Comparison of ENCODE assay signal across 19 cellular contexts in the genomic region with DNA sequence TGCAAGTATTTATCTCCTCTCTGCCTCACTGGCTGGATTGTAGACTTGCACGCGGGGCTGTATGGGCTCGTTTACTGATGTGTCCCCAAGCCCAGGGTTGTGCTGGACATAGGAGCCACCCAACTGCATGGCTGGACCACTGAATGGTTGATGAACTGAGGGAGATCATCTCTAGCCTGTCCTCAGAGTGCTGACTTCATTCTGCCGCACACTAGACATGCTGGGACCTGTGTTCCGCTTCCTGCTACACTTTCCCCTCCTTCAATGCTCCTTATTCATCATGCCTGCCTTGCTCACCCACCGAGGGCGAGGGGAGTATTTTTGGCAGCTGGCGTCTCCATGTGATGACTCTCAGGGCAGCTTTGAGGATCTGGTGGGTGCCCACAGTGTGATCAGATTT.
DNase-seq lines count a peak whose midpoint lies in the region; ATAC-seq, FAIRE-seq and TF ChIP-seq lines count a peak whose summit lies in the region.
"Had no signal": no experiment of that assay in that cellular context is flagged by ENCODE, and none has a peak within 500 bp of the region (broad histone marks: within the 10 kb centered on the region; RNA-seq: fewer than 3 reads in every experiment).

No MANE protein-coding gene starts in this region.

- peaks cover 0 to 75% (median 40%) of the 10 kb centered on the region in 10 experiments; a peak in 16 of 20 replicates for H3K4me1 ChIP-seq in BLaER1 treated with 17β-estradiol and CSF1 and Interleukin-3, amounts not matched to agents 10 nM and 100 nM
- no peaks in the 10 kb centered on the region for H3K4me1 ChIP-seq in esophagus muscularis mucosa
- H3K4me1 ChIP-seq in psoas muscle, result no peaks in the 10 kb centered on the region

- TF ChIP-seq CTCF in esophagus muscularis mucosa (IDR thresholded peaks at IDR 0.05) (no peak), psoas muscle (IDR thresholded peaks at IDR 0.05) (no peak)

- WGBS in esophagus muscularis mucosa, result 84% methylated on average over 6 of the region's 8 CpGs
- 59 to 71% (median 63%) methylated on average over 8 of the region's 8 CpGs for whole genome bisulfite sequencing in psoas muscle, 3 donors

- peak overlapping the region in 6 of 11 experiments; percentile 13 to 62 (median 54); a peak in 11 of 22 replicates for H3K4me2 ChIP-seq in BLaER1 treated with 17β-estradiol and CSF1 and Interleukin-3, amounts not matched to agents 10 nM and 100 nM

- TF ChIP-seq EP300 in esophagus muscularis mucosa (IDR thresholded peaks at IDR 0.05), result no peak

- no peak for FAIRE-seq in RCC 7860 (lab: Jason Lieb, UNC)
- FAIRE-seq: D721Med, GM12878, GM19239, H1 had no signal

- peak; percentile 83 for DNase-seq in esophagus muscularis mucosa (ENCODE audit: extremely low spot score)
- peak; percentile 28 for DNase-seq in ureter (ENCODE audit: low spot score)
- no peak for DNase-seq in NCI-H128 (lab: John Stamatoyannopoulos, UW; ENCODE audit: unreplicated experiment)
- DNase-seq in RCC 7860 (ENCODE audit: low spot score), result no peak
- DNase-seq in psoas muscle, result no peak
- DNase-seq: CD4-positive, alpha-beta T cell; CD8-positive, alpha-beta memory T cell; DMS 273 treated with DMSO at 0.1 percent for 48 hours; DMS79; EL; GDM1; GM23248; H7 had no signal

- no peak overlapping the region for H3K4me3 ChIP-seq in BLaER1 treated with 17β-estradiol and CSF1 and Interleukin-3, amounts not matched to agents 10 nM and 100 nM
- H3K4me3 ChIP-seq in esophagus muscularis mucosa (no peak overlapping the region), psoas muscle (no peak overlapping the region)
- H3K4me3 ChIP-seq: GM12878, GM23248 had no signal

- TF ChIP-seq POLR2A in esophagus muscularis mucosa (IDR thresholded peaks at IDR 0.05; ENCODE audit: low read depth), result no peak

- no peaks in the 10 kb centered on the region for H3K27me3 ChIP-seq in BLaER1 treated with 17β-estradiol and CSF1 and Interleukin-3, amounts not matched to agents 10 nM and 100 nM
- peaks cover 0 to 33% (median 0%) of the 10 kb centered on the region in 4 donors for H3K27me3 ChIP-seq in esophagus muscularis mucosa
- H3K27me3 ChIP-seq in psoas muscle (ENCODE audit: insufficient read depth in 3 of 3, low read length in 2 of 3), result peaks cover 0 to 5% (median 0%) of the 10 kb centered on the region in 3 donors

- H3K9ac ChIP-seq in BLaER1 treated with 17β-estradiol and CSF1 and Interleukin-3, amounts not matched to agents 10 nM and 100 nM, result no peak overlapping the region
- H3K9ac ChIP-seq: GM23248 had no signal

- H3K27ac ChIP-seq in BLaER1 treated with 17β-estradiol and CSF1 and Interleukin-3, amounts not matched to agents 10 nM and 100 nM, result no peak overlapping the region
- H3K27ac ChIP-seq in esophagus muscularis mucosa (replicated peaks in 1 of 4) (no peak overlapping the region), psoas muscle (no peak overlapping the region)
- H3K27ac ChIP-seq: GM23248 had no signal

- H3K36me3 ChIP-seq in BLaER1 treated with 17β-estradiol and CSF1 and Interleukin-3, amounts not matched to agents 10 nM and 100 nM, result no peaks in the 10 kb centered on the region
- no peaks in the 10 kb centered on the region for H3K36me3 ChIP-seq in esophagus muscularis mucosa
- H3K36me3 ChIP-seq in psoas muscle (ENCODE audit: insufficient read depth in 1 of 2, low read depth in 1 of 2), result no peaks in the 10 kb centered on the region

- intact Hi-C loops in esophagus muscularis mucosa (cut with DNase I), result no loop called here
- intact Hi-C loops in psoas muscle (cut with DNase I), result no loop called here

- ATAC-seq in psoas muscle, result no peak
- ATAC-seq: GM12878, HCT116 had no signal

- H3K9me3 ChIP-seq in BLaER1 treated with 17β-estradiol and CSF1 and Interleukin-3, amounts not matched to agents 10 nM and 100 nM (replicated peaks in 1 of 11), result no peaks in the 10 kb centered on the region; a peak in 1 of 22 replicates
- H3K9me3 ChIP-seq in esophagus muscularis mucosa (no peaks in the 10 kb centered on the region), psoas muscle (no peaks in the 10 kb centered on the region)

- H4K20me1 ChIP-seq in BLaER1 treated with 17β-estradiol and CSF1 and Interleukin-3, amounts not matched to agents 10 nM and 100 nM, result no peaks in the 10 kb centered on the region

Comparison
In these comparisons a context has a peak if more than half of its experiments do, and no peak if none do; other contexts are left out.
1. DNase-seq: peak in esophagus muscularis mucosa (single experiment) and ureter (single experiment); none in NCI-H128 (single experiment), RCC 7860 (single experiment) and psoas muscle (0 of 2).